In the genomic region with DNA sequence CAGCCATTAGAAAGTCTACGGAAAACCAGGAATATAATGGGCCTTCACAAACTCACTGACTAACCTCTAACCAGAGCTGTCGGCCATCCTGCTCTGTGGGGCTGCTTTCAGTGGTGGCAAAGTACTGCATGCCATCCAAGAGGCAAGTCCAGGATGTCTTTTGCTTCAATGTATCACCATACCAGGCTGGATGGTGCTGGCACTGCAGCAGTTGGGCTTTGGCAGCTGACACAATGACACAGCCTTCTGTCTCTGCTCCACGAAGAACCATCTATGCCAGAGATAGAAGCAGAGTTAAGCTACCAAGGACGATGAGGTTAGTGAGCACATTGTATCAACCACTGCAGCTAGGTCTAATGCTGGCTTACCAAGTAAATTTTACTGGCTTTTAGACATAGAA, we compare ENCODE assay signal across 19 cellular contexts.
"Had no signal": no experiment of that assay in that cellular context is flagged by ENCODE, and none has a peak within 500 bp of the region (broad histone marks: within the 10 kb centered on the region; RNA-seq: fewer than 3 reads in every experiment).

No MANE protein-coding gene starts in this region.

- H3K4me3 Mint-ChIP-seq: activated naive CD4-positive, alpha-beta T cell treated with anti-CD3 and anti-CD28 coated beads for 36 hours; activated naive CD8-positive, alpha-beta T cell treated with anti-CD3 and anti-CD28 coated beads, Interleukin-2, amount 10 ng/mL, durations not matched to agents 7 days and 5 days; activated T-cell treated with anti-CD3 and anti-CD28 coated beads, Interleukin-2, amount 50 U/mL, for 4 hours; dendritic cell treated with granulocyte-macrophage colony-stimulating factor and Interleukin-4, amounts not matched to agents 40 ng/mL and 50 ng/mL, for 4 days; naive thymus-derived CD8-positive, alpha-beta T cell; neural progenitor cell; stimulated activated naive CD8-positive, alpha-beta T cell treated with anti-CD3 and anti-CD28 coated beads, Interleukin-15, amount 100 ng/mL, for 72 hours; WTC11 had no signal

- H3K4me1 Mint-ChIP-seq: activated naive CD8-positive, alpha-beta T cell treated with anti-CD3 and anti-CD28 coated beads, Interleukin-2, amount 10 ng/mL, durations not matched to agents 7 days and 5 days; neural progenitor cell; stimulated activated naive CD8-positive, alpha-beta T cell treated with anti-CD3 and anti-CD28 coated beads, Interleukin-15, amount 100 ng/mL, for 72 hours; WTC11 had no signal

- H3K9me3 ChIP-seq: tibial nerve had no signal

- H3K27ac ChIP-seq: neural progenitor cell, skin epidermis, tibial nerve had no signal

- H3K9me3 Mint-ChIP-seq: activated naive CD4-positive, alpha-beta T cell treated with anti-CD3 and anti-CD28 coated beads for 36 hours; activated naive CD8-positive, alpha-beta T cell treated with anti-CD3 and anti-CD28 coated beads, Interleukin-2, amount 10 ng/mL, durations not matched to agents 7 days and 5 days; activated T-cell treated with anti-CD3 and anti-CD28 coated beads, Interleukin-2, amount 50 U/mL, for 4 hours; activated T-helper 2 cell treated with anti-CD3 and anti-CD28 coated beads, Interferon-gamma antibody, Interleukin-2, Interleukin-4, amounts not matched to agents 10 μg/mL and 5 μg/mL and 100 μg/mL, durations not matched to agents 14 hours and 24 hours and 36 hours; dendritic cell treated with granulocyte-macrophage colony-stimulating factor and Interleukin-4, amounts not matched to agents 40 ng/mL and 50 ng/mL, for 4 days; naive thymus-derived CD8-positive, alpha-beta T cell; neural progenitor cell; stimulated activated naive CD8-positive, alpha-beta T cell treated with anti-CD3 and anti-CD28 coated beads, Interleukin-15, amount 100 ng/mL, for 72 hours; WTC11 had no signal

- H3K27me3 Mint-ChIP-seq: activated naive CD8-positive, alpha-beta T cell treated with anti-CD3 and anti-CD28 coated beads, Interleukin-2, amount 10 ng/mL, durations not matched to agents 7 days and 5 days; dendritic cell treated with granulocyte-macrophage colony-stimulating factor and Interleukin-4, amounts not matched to agents 40 ng/mL and 50 ng/mL, for 4 days; naive thymus-derived CD8-positive, alpha-beta T cell; progenitor cell of endocrine pancreas; stimulated activated naive CD8-positive, alpha-beta T cell treated with anti-CD3 and anti-CD28 coated beads, Interleukin-15, amount 100 ng/mL, for 72 hours had no signal

- H3K4me3 ChIP-seq: neural progenitor cell, skin epidermis, tibial nerve had no signal

- H3K4me1 ChIP-seq: neural progenitor cell, tibial nerve had no signal

- DNase-seq: activated CD8-positive, alpha-beta memory T cell treated with anti-CD3 and anti-CD28 coated beads, Interleukin-2, amount 50 U/mL, for 48 hours; activated naive CD4-positive, alpha-beta T cell treated with anti-CD3 and anti-CD28 coated beads for 36 hours; activated naive CD8-positive, alpha-beta T cell treated with anti-CD3 and anti-CD28 coated beads, Interleukin-2, amount 10 ng/mL, durations not matched to agents 7 days and 5 days; activated T-cell treated with anti-CD3 and anti-CD28 coated beads, Interleukin-2, amount 50 U/mL, for 4 hours; amniotic stem cell; cerebellar nuclear complex; effector CD4-positive, alpha-beta T cell; mesendoderm; naive thymus-derived CD8-positive, alpha-beta T cell; stimulated activated CD4-positive, alpha-beta T cell treated with anti-CD3 and anti-CD28 coated beads, Interleukin-1b, Interleukin-23, amount 100 ng/mL, for 48 hours; stimulated activated naive CD8-positive, alpha-beta T cell treated with anti-CD3 and anti-CD28 coated beads, Interleukin-15, amount 100 ng/mL, for 72 hours; T1000 had no signal

- ATAC-seq: activated T-cell treated with anti-CD3 and anti-CD28 coated beads, Interleukin-2, amount 50 U/mL, for 4 hours; naive thymus-derived CD8-positive, alpha-beta T cell; stimulated activated naive CD8-positive, alpha-beta T cell treated with anti-CD3 and anti-CD28 coated beads, Interleukin-15, amount 100 ng/mL, for 72 hours; WTC11 had no signal

- H3K27me3 ChIP-seq: neural progenitor cell, tibial nerve had no signal

- H3K27ac Mint-ChIP-seq: activated naive CD4-positive, alpha-beta T cell treated with anti-CD3 and anti-CD28 coated beads for 36 hours; activated naive CD8-positive, alpha-beta T cell treated with anti-CD3 and anti-CD28 coated beads, Interleukin-2, amount 10 ng/mL, durations not matched to agents 7 days and 5 days; activated T-helper 2 cell treated with anti-CD3 and anti-CD28 coated beads, Interferon-gamma antibody, Interleukin-2, Interleukin-4, amounts not matched to agents 10 μg/mL and 5 μg/mL and 100 μg/mL, durations not matched to agents 14 hours and 24 hours and 36 hours; neural progenitor cell had no signal
